In the genomic region with DNA sequence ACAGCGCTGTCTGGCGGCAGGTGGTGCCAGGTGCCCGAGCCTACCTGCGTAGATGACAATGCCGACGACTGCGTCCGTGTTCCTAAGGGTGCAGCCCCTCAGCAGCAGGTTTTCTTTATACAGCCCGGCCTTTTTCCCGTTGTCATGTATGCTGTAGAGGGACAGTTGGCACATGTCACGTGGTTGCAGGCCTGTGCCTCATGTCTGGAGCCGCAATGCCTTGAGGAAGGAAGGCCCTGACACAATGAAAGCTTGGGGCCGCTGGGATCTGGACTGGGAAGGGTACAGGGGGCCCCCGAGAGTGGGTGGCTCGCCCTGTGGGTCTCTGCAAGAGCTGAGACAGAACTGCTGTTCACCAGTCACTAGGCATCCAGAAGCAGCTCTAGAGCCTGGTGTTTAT, we compare ENCODE assay signal across 20 cellular contexts.
"Had no signal": no experiment of that assay in that cellular context is flagged by ENCODE, and none has a peak within 500 bp of the region (broad histone marks: within the 10 kb centered on the region; RNA-seq: fewer than 3 reads in every experiment).

No MANE protein-coding gene starts in this region.

- H3K4me3 ChIP-seq: SJCRH30, upper lobe of left lung had no signal

- ATAC-seq: activated T-cell treated with anti-CD3 and anti-CD28 coated beads, Interleukin-2, amount 50 U/mL, for 72 hours; stimulated activated naive CD8-positive, alpha-beta T cell treated with anti-CD3 and anti-CD28 coated beads, Interleukin-15, amount 100 ng/mL, for 72 hours had no signal

- H3K27me3 ChIP-seq: brain microvascular endothelial cell, SJCRH30, upper lobe of left lung had no signal

- H3K36me3 Mint-ChIP-seq: mesothelial cell of epicardium had no signal

- H3K9me3 ChIP-seq: SJCRH30, upper lobe of left lung had no signal

- H3K36me3 ChIP-seq: brain microvascular endothelial cell, SJCRH30, upper lobe of left lung had no signal

- H3K27me3 Mint-ChIP-seq: central memory CD8-positive, alpha-beta T cell; stimulated activated naive CD8-positive, alpha-beta T cell treated with anti-CD3 and anti-CD28 coated beads, Interleukin-15, amount 100 ng/mL, for 72 hours had no signal

- H3K4me1 ChIP-seq: upper lobe of left lung had no signal

- H3K4me3 Mint-ChIP-seq: activated T-cell treated with anti-CD3 and anti-CD28 coated beads, Interleukin-2, amount 50 U/mL, for 72 hours; central memory CD8-positive, alpha-beta T cell; mesothelial cell of epicardium; nephron progenitor cell; stimulated activated naive CD8-positive, alpha-beta T cell treated with anti-CD3 and anti-CD28 coated beads, Interleukin-15, amount 100 ng/mL, for 72 hours had no signal

- DNase-seq: activated CD4-positive, alpha-beta T cell treated with anti-CD3 and anti-CD28 coated beads, Interleukin-2, amount 50 U/mL, for 1 hour; activated CD4-positive, CD25-positive, alpha-beta regulatory T cell treated with anti-CD3 and anti-CD28 coated beads, Interleukin-2, amount 50 U/mL, for 72 hours; activated effector memory CD4-positive, alpha-beta T cell treated with anti-CD3 and anti-CD28 coated beads, Interleukin-2, amount 50 U/mL, for 16 hours; activated naive CD4-positive, alpha-beta T cell treated with anti-CD3 and anti-CD28 coated beads, Interleukin-2, amount 50 U/mL, for 16 hours; activated T-cell treated with anti-CD3 and anti-CD28 coated beads, Interleukin-2, amount 50 U/mL, for 72 hours; cortex of kidney; effector CD4-positive, alpha-beta T cell; nephron progenitor cell; occipital lobe; retina; SJCRH30; stimulated activated CD4-positive, alpha-beta T cell treated with anti-CD3 and anti-CD28 coated beads, Interleukin-15, amount 100 ng/mL, for 24 hours; stimulated activated CD4-positive, alpha-beta T cell treated with anti-CD3 and anti-CD28 coated beads, Interleukin-2, amount 100 ng/mL, for 48 hours; stimulated activated naive CD8-positive, alpha-beta T cell treated with anti-CD3 and anti-CD28 coated beads, Interleukin-15, amount 100 ng/mL, for 72 hours; T-helper 2 cell had no signal

- H3K9me3 Mint-ChIP-seq: activated T-cell treated with anti-CD3 and anti-CD28 coated beads, Interleukin-2, amount 50 U/mL, for 72 hours; central memory CD8-positive, alpha-beta T cell; mesothelial cell of epicardium; nephron progenitor cell; stimulated activated naive CD8-positive, alpha-beta T cell treated with anti-CD3 and anti-CD28 coated beads, Interleukin-15, amount 100 ng/mL, for 72 hours had no signal

- H3K27ac Mint-ChIP-seq: activated T-cell treated with anti-CD3 and anti-CD28 coated beads, Interleukin-2, amount 50 U/mL, for 72 hours; mesothelial cell of epicardium; nephron progenitor cell had no signal

- H3K27ac ChIP-seq: brain microvascular endothelial cell, SJCRH30, upper lobe of left lung, VCaP had no signal

- H3K4me1 Mint-ChIP-seq: central memory CD8-positive, alpha-beta T cell; mesothelial cell of epicardium; stimulated activated naive CD8-positive, alpha-beta T cell treated with anti-CD3 and anti-CD28 coated beads, Interleukin-15, amount 100 ng/mL, for 72 hours had no signal
